Comparison of ENCODE assay signal across 8 cellular contexts in genomic region chr13:114315074-114315785, GRCh38. TPM values are rescaled to one million over a fixed set of nuclear protein-coding genes. Genes with fewer than 3 reads are reported as not detected.
DNase-seq lines count a peak whose midpoint lies in the region; ATAC-seq, FAIRE-seq and TF ChIP-seq lines count a peak whose summit lies in the region.

No MANE protein-coding gene starts in this region.

- H3K4me1 ChIP-seq in BLaER1 treated with 17β-estradiol and CSF1 and Interleukin-3, amounts not matched to agents 10 nM and 100 nM = peaks cover 49 to 86% (median 73%) of the 10 kb centered on the region in 10 experiments
- peaks cover 4 to 14% of the 10 kb centered on the region in 2 donors for H3K4me1 ChIP-seq in kidney (ENCODE audit: control insufficient read depth in 1 of 2, insufficient read depth in 1 of 2, low read depth in 1 of 2, low read length in 2 of 2)

- H3K27ac Mint-ChIP-seq in activated naive CD4-positive, alpha-beta T cell treated with anti-CD3 and anti-CD28 coated beads, Interleukin-2, amount 50 U/mL, for 72 hours = peak overlapping the region; percentile 90 to 94
- peak overlapping the region; percentile 39 for H3K27ac Mint-ChIP-seq in type B pancreatic cell

- H3K4me3 ChIP-seq in BLaER1 treated with 17β-estradiol and CSF1 and Interleukin-3, amounts not matched to agents 10 nM and 100 nM = peak overlapping the region; percentile 75 to 90 (median 82)
- peak overlapping the region; percentile 65 to 89 for H3K4me3 ChIP-seq in kidney (ENCODE audit: low read length in 2 of 2)

- H4K20me1 ChIP-seq in BLaER1 treated with 17β-estradiol and CSF1 and Interleukin-3, amounts not matched to agents 10 nM and 100 nM = peaks cover 45 to 58% (median 52%) of the 10 kb centered on the region in 11 experiments; a peak in 20 of 22 replicates

- no peaks in the 10 kb centered on the region for H3K9me3 ChIP-seq in BLaER1 treated with 17β-estradiol and CSF1 and Interleukin-3, amounts not matched to agents 10 nM and 100 nM (replicated peaks in 1 of 11)
- H3K9me3 ChIP-seq in kidney (ENCODE audit: control insufficient read depth in 1 of 2, low read length in 2 of 2) = no peaks in the 10 kb centered on the region

- no peaks in the 10 kb centered on the region for H3K27me3 Mint-ChIP-seq in type B pancreatic cell

- H3K9ac ChIP-seq in BLaER1 treated with 17β-estradiol and CSF1 and Interleukin-3, amounts not matched to agents 10 nM and 100 nM = peak overlapping the region; percentile 88 to 97 (median 93)
- peak overlapping the region in 1 of 2 donors; percentile 66 for H3K9ac ChIP-seq in kidney (ENCODE audit: low read length in 2 of 2)

- H3K27ac ChIP-seq in BLaER1 treated with 17β-estradiol and CSF1 and Interleukin-3, amounts not matched to agents 10 nM and 100 nM = peak overlapping the region; percentile 81 to 97 (median 94); a peak in 21 of 22 replicates
- H3K27ac ChIP-seq in kidney (ENCODE audit: low read depth in 2 of 2, low read length in 2 of 2) = peak overlapping the region in 1 of 2 donors; percentile 81

- no peaks in the 10 kb centered on the region for H3K27me3 ChIP-seq in BLaER1 treated with 17β-estradiol and CSF1 and Interleukin-3, amounts not matched to agents 10 nM and 100 nM

- no peaks in the 10 kb centered on the region for H3K9me3 Mint-ChIP-seq in activated naive CD4-positive, alpha-beta T cell treated with anti-CD3 and anti-CD28 coated beads, Interleukin-2, amount 50 U/mL, for 72 hours
- no peaks in the 10 kb centered on the region for H3K9me3 Mint-ChIP-seq in type B pancreatic cell

- H3K4me1 Mint-ChIP-seq in type B pancreatic cell (ENCODE audit: unreplicated experiment) = peaks cover 18% of the 10 kb centered on the region

- intact Hi-C loops in kidney (cut with DNase I) = no loop called here

- TF ChIP-seq CTCF in kidney (IDR thresholded peaks at IDR 0.05; ENCODE audit: borderline replicate concordance, extremely low read depth, insufficient read depth) (no peak), type B pancreatic cell (conservative IDR thresholded peaks at IDR 0.05) (no peak), GM10266 (IDR thresholded peaks at IDR 0.05; ENCODE audit: control insufficient read depth, insufficient read depth, low read depth, missing control alignments) (no peak)

- peaks cover 17 to 26% of the 10 kb centered on the region in 2 donors for H3K36me3 Mint-ChIP-seq in activated naive CD4-positive, alpha-beta T cell treated with anti-CD3 and anti-CD28 coated beads, Interleukin-2, amount 50 U/mL, for 72 hours
- H3K36me3 Mint-ChIP-seq in type B pancreatic cell = peaks cover 16% of the 10 kb centered on the region

- ATAC-seq in HG03060 (IDR thresholded peaks at IDR 0.05; ENCODE audit: low read depth, unreplicated experiment) (peak; percentile 16), left lobe of liver (no peak), HG03045 (IDR thresholded peaks at IDR 0.05; ENCODE audit: unreplicated experiment) (no peak)
- peak in 1 of 2 donors; percentile 3 for ATAC-seq in activated naive CD4-positive, alpha-beta T cell treated with anti-CD3 and anti-CD28 coated beads, Interleukin-2, amount 50 U/mL, for 72 hours

- peak overlapping the region; percentile 74 to 94 (median 88) for H3K4me2 ChIP-seq in BLaER1 treated with 17β-estradiol and CSF1 and Interleukin-3, amounts not matched to agents 10 nM and 100 nM

- FAIRE-seq in kidney (lab: Jason Lieb, UNC) = no peak

- H3K4me3 Mint-ChIP-seq in type B pancreatic cell = peak overlapping the region; percentile 89

- H3K36me3 ChIP-seq in BLaER1 treated with 17β-estradiol and CSF1 and Interleukin-3, amounts not matched to agents 10 nM and 100 nM = peaks cover 0 to 46% (median 35%) of the 10 kb centered on the region in 11 experiments; a peak in 20 of 22 replicates
- H3K36me3 ChIP-seq in kidney (ENCODE audit: control insufficient read depth in 1 of 2, insufficient read depth in 2 of 2, low read length in 2 of 2) = no peaks in the 10 kb centered on the region

- no peak for DNase-seq in activated naive CD4-positive, alpha-beta T cell treated with anti-CD3 and anti-CD28 coated beads, Interleukin-2, amount 50 U/mL, for 72 hours (ENCODE audit: low spot score in 2 of 2)
- DNase-seq in kidney = no peak
- DNase-seq in type B pancreatic cell (ENCODE audit: extremely low spot score, unreplicated experiment) = no peak
- no peak for DNase-seq in left lobe of liver (ENCODE audit: low spot score)
- DNase-seq in GM10266 (ENCODE audit: extremely low spot score) = no peak

RNA-seq across cellular contexts. Expression of gene CHAMP1, which starts 0.9 kb away (rescaled TPM):
- total RNA-seq in activated naive CD4-positive, alpha-beta T cell treated with anti-CD3 and anti-CD28 coated beads, Interleukin-2, amount 50 U/mL, for 72 hours = 10 to 100 TPM; 29.2 to 40.5 TPM
- total RNA-seq in kidney = 23.3 TPM
- 5.8 TPM for polyA plus RNA-seq in kidney (ENCODE audit: insufficient read depth, low read depth, low replicate concordance)
- 19.2 and 37.0 TPM in 2 replicates for total RNA-seq in type B pancreatic cell (ENCODE audit: low replicate concordance)
- 8.8 TPM for total RNA-seq in left lobe of liver

RNA-seq across cellular contexts. Expression of gene UPF3A, which starts 33.8 kb away (rescaled TPM):
- total RNA-seq in activated naive CD4-positive, alpha-beta T cell treated with anti-CD3 and anti-CD28 coated beads, Interleukin-2, amount 50 U/mL, for 72 hours = 10 to 100 TPM; 42.2 to 76.8 TPM
- total RNA-seq in kidney (41.7 TPM), type B pancreatic cell (ENCODE audit: low replicate concordance) (47.8 and 91.8 TPM in 2 replicates), left lobe of liver (22.0 TPM)
- 34.5 TPM for polyA plus RNA-seq in kidney (ENCODE audit: insufficient read depth, low read depth, low replicate concordance)
